In genomic region chr19:27822336-27822735, GRCh38 we compare ENCODE assay signal across 19 cellular contexts.
DNase-seq lines count a peak whose midpoint lies in the region; ATAC-seq and TF ChIP-seq lines count a peak whose summit lies in the region.
"Had no signal": no experiment of that assay in that cellular context is flagged by ENCODE, and none has a peak within 500 bp of the region (broad histone marks: within the 10 kb centered on the region; RNA-seq: fewer than 3 reads in every experiment).

No MANE protein-coding gene starts in this region.

- no peak for TF ChIP-seq CTCF in heart left ventricle (IDR thresholded peaks at IDR 0.05)

- no peaks in the 10 kb centered on the region for H3F3A ChIP-seq in GM23248 (ENCODE audit: insufficient read depth)

- no peak for ATAC-seq in HG02884 (IDR thresholded peaks at IDR 0.05; ENCODE audit: unreplicated experiment)
- ATAC-seq in GM21786 (IDR thresholded peaks at IDR 0.05; ENCODE audit: unreplicated experiment), result no peak
- no peak for ATAC-seq in heart left ventricle
- ATAC-seq: GM12878, PC-3 had no signal

- H3K4me2 ChIP-seq in GM23248 (ENCODE audit: unreplicated experiment), result no peak overlapping the region

- TF ChIP-seq POLR2A in heart left ventricle (IDR thresholded peaks at IDR 0.05), result no peak

- no peaks in the 10 kb centered on the region for H3K9me2 ChIP-seq in GM23248 (ENCODE audit: insufficient read depth)

- no peak overlapping the region for H3K27ac ChIP-seq in GM23248
- H3K27ac ChIP-seq in heart left ventricle, result no peak overlapping the region

- in situ Hi-C loops in GM23248 (cut with MboI), result no loop called here

- DNase-seq in GM23248, result peak; percentile 36
- peak; percentile 8 for DNase-seq in NCI-H226
- DNase-seq in fibroblast of gingiva (ENCODE audit: low read depth), result peak; percentile 14
- peak; percentile 1 for DNase-seq in renal cortical epithelial cell (ENCODE audit: low read depth)
- DNase-seq in heart left ventricle, result no peak
- DNase-seq: ACHN, H7, HFFc6, IMR-90, MM.1S, NCI-H1105 treated with DMSO at 0.1 percent for 48 hours, NCI-H1694 treated with DMSO at 0.1 percent for 48 hours, NCI-H510A treated with DMSO at 0.1 percent for 48 hours, NCI-H82, PC-3, T-helper 1 cell had no signal

- H3K4me1 ChIP-seq in GM23248 (ENCODE audit: insufficient read depth) (no peaks in the 10 kb centered on the region), heart left ventricle (no peaks in the 10 kb centered on the region)

- no peaks in the 10 kb centered on the region for H4K20me1 ChIP-seq in GM23248 (ENCODE audit: insufficient read depth)

- H3K27me3 ChIP-seq in GM23248 (replicated peaks; ENCODE audit: insufficient read depth) (no peaks in the 10 kb centered on the region), heart left ventricle (no peaks in the 10 kb centered on the region)

- no peak overlapping the region for H2AFZ ChIP-seq in GM23248

- H3K9me3 ChIP-seq in GM23248 (ENCODE audit: low read depth) (no peaks in the 10 kb centered on the region), heart left ventricle (no peaks in the 10 kb centered on the region)

- H3K36me3 ChIP-seq in GM23248 (ENCODE audit: low read depth) (no peaks in the 10 kb centered on the region), heart left ventricle (no peaks in the 10 kb centered on the region)

- 67 to 87% methylated on average over 1 of the region's 2 CpGs for WGBS in GM23248 (ENCODE audit: low coverage in 1 of 2, low lambda C conversion rate in 2 of 2, missing lambda C conversion rate in 2 of 2), 2 experiments
- WGBS in heart left ventricle, 4 donors, result 38 to 78% (median 55%) methylated on average over 1 to 2 of the region's 2 CpGs

- intact Hi-C loops in heart left ventricle (cut with DNase I), result no loop called here

- no peak overlapping the region for H3K4me3 ChIP-seq in GM23248
- no peak overlapping the region for H3K4me3 ChIP-seq in heart left ventricle
- H3K4me3 ChIP-seq: GM12878 had no signal

- H3K79me2 ChIP-seq in GM23248 (ENCODE audit: insufficient read depth), result no peaks in the 10 kb centered on the region

- no peak overlapping the region for H3K9ac ChIP-seq in GM23248

Comparison
In these comparisons a context has a peak if more than half of its experiments do, and no peak if none do; other contexts are left out.
1. DNase-seq: peak in GM23248 (single experiment), NCI-H226 (single experiment), fibroblast of gingiva (single experiment) and renal cortical epithelial cell (single experiment); none in heart left ventricle (0 of 5).